21 cellular contexts compared by ENCODE assay signal in the genomic region with DNA sequence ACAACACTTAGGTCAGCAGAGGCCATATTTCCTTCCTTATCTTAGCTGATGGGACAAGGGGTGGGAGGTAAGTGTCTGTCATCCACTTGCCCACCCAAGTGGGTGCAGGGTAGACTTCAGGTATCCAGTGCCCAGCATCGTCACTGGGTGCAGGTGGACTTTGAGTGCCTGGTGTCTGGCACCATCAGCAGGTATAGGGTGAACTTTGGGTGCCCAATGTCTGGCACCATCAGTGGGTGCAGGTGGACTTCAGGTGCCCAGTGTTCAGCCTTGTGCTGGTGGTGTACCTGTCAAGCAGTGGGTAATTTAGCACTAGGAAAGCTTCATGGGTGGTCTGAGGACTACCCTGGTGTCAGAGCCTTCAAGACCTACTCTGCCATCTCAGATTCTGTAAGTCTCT.
A peak's percentile ranks its signal among the peaks of the same experiment; 100 is the strongest.
DNase-seq lines count a peak whose midpoint lies in the region; ATAC-seq, FAIRE-seq and TF ChIP-seq lines count a peak whose summit lies in the region.
"Had no signal": no experiment of that assay in that cellular context is flagged by ENCODE, and none has a peak within 500 bp of the region (broad histone marks: within the 10 kb centered on the region; RNA-seq: fewer than 3 reads in every experiment).

No MANE protein-coding gene starts in this region.

- H3K4ac ChIP-seq in mesenchymal stem cell (ENCODE audit: low read depth in 1 of 2, low read length in 2 of 2) (no peak overlapping the region), H9 (ENCODE audit: low read depth, low read length) (no peak overlapping the region)

- H3K27ac ChIP-seq in C4-2B (peak overlapping the region; percentile 56), mesenchymal stem cell (ENCODE audit: low read length, poor library complexity, severe bottlenecking) (no peak overlapping the region), subcutaneous abdominal adipose tissue (ENCODE audit: low read depth, low read length) (peak overlapping the region; percentile 44), H9 (ENCODE audit: insufficient read length, low read depth, low read length) (no peak overlapping the region)
- H3K27ac ChIP-seq: cardiac muscle cell, hepatocyte, parathyroid adenoma had no signal

- no peak overlapping the region for H2BK20ac ChIP-seq in H9 (ENCODE audit: low read depth, low read length, poor library complexity, severe bottlenecking)

- H3K79me2 ChIP-seq in H9 (ENCODE audit: insufficient read depth, low read length), result no peaks in the 10 kb centered on the region
- H3K79me2 ChIP-seq: hepatocyte, parathyroid adenoma had no signal

- H3K9me3 Mint-ChIP-seq in brain, result peaks cover 24 to 38% (median 32%) of the 10 kb centered on the region in 5 experiments
- H3K9me3 Mint-ChIP-seq in H9, result peaks cover 20 to 22% of the 10 kb centered on the region in 2 experiments

- no peak for TF ChIP-seq CTCF in C4-2B (conservative IDR thresholded peaks at IDR 0.05)
- TF ChIP-seq CTCF in brain (conservative IDR thresholded peaks at IDR 0.05), result no peak
- TF ChIP-seq CTCF in H9 (conservative IDR thresholded peaks at IDR 0.05), result no peak

- H3K27ac Mint-ChIP-seq in brain, result peak overlapping the region in 4 of 5 experiments; percentile 77 to 93 (median 90)
- no peak overlapping the region for H3K27ac Mint-ChIP-seq in H9
- H3K27ac Mint-ChIP-seq: natural killer cell treated with Interleukin-12 subunit alpha and Interleukin-12 subunit beta and Interleukin-15 and Interleukin-18, amount 100 ng/mL, for 72 hours; T-helper 17 cell had no signal

- 100% methylated on average over 1 of the region's 1 CpG for whole genome bisulfite sequencing in mesenchymal stem cell
- no CpG with 5 or more reads among the region's 1 CpG for WGBS in H9 (ENCODE audit: extremely low coverage, insufficient read length, low lambda C conversion rate)

- no peak overlapping the region for H3K9ac ChIP-seq in mesenchymal stem cell (ENCODE audit: low read length)
- no peak overlapping the region for H3K9ac ChIP-seq in subcutaneous abdominal adipose tissue (ENCODE audit: low read length in 5 of 5)
- H3K9ac ChIP-seq in H9 (ENCODE audit: extremely low read depth, insufficient read length, low read length), result no peak overlapping the region
- H3K9ac ChIP-seq: parathyroid adenoma had no signal

- H4K91ac ChIP-seq in mesenchymal stem cell (ENCODE audit: low read length) (no peak overlapping the region), H9 (ENCODE audit: insufficient read length, low read depth, low read length) (no peak overlapping the region)

- no peak overlapping the region for H3K56ac ChIP-seq in H9 (ENCODE audit: insufficient read length, low read depth, low read length)

- no peak overlapping the region for H2AFZ ChIP-seq in mesenchymal stem cell (ENCODE audit: low read depth, low read length)
- H2AFZ ChIP-seq in H9 (ENCODE audit: low read length), result no peak overlapping the region
- H2AFZ ChIP-seq: hepatocyte, parathyroid adenoma had no signal

- H3K27me3 Mint-ChIP-seq in brain (no peaks in the 10 kb centered on the region), H9 (ENCODE audit: low read depth) (peaks cover 2% of the 10 kb centered on the region)

- H4K20me1 ChIP-seq in H9 (ENCODE audit: control insufficient read depth, insufficient read depth, insufficient read length), result no peaks in the 10 kb centered on the region

- H3K9me3 ChIP-seq in mesenchymal stem cell (ENCODE audit: control insufficient read depth, low read length) (peaks cover 27% of the 10 kb centered on the region), subcutaneous abdominal adipose tissue (ENCODE audit: control insufficient read depth in 5 of 5, low read length in 5 of 5) (peaks cover 8 to 18% (median 15%) of the 10 kb centered on the region in 5 donors), H9 (ENCODE audit: control insufficient read depth, low read depth, low read length) (peaks cover 3% of the 10 kb centered on the region)

- no peak overlapping the region for H2BK120ac ChIP-seq in mesenchymal stem cell (ENCODE audit: low read depth, low read length)
- no peak overlapping the region for H2BK120ac ChIP-seq in H9 (ENCODE audit: low read depth, low read length, poor library complexity, severe bottlenecking)

- H3T11ph ChIP-seq in H9 (ENCODE audit: low read length), result no peak overlapping the region

- peak overlapping the region in 1 of 2 experiments; percentile 46 for H3K18ac ChIP-seq in mesenchymal stem cell (ENCODE audit: low read depth in 1 of 2, low read length in 2 of 2)
- H3K18ac ChIP-seq in H9 (ENCODE audit: insufficient read length, low read depth, low read length), result no peak overlapping the region

- H3K23me2 ChIP-seq in H9 (ENCODE audit: insufficient read length, low read depth, low read length, poor library complexity, severe bottlenecking), result no peaks in the 10 kb centered on the region

- no peak for ATAC-seq in GM21786 (IDR thresholded peaks at IDR 0.05; ENCODE audit: unreplicated experiment)
- ATAC-seq: activated T-cell treated with anti-CD3 and anti-CD28 coated beads, Interleukin-2, amount 50 U/mL, for 4 hours; HCT116; natural killer cell treated with Interleukin-12 subunit alpha and Interleukin-12 subunit beta and Interleukin-15 and Interleukin-18, amount 100 ng/mL, for 72 hours; T-helper 17 cell had no signal

- no peak for DNase-seq in mesenchymal stem cell
- DNase-seq in frontal cortex (ENCODE audit: low spot score in 2 of 2), result no peak
- no peak for DNase-seq in NCI-H1092 (lab: John Stamatoyannopoulos, UW)
- no peak for DNase-seq in H9
- DNase-seq: activated CD4-positive, alpha-beta T cell treated with anti-CD3 and anti-CD28 coated beads for 4 hours; activated naive CD4-positive, alpha-beta T cell; activated T-cell treated with anti-CD3 and anti-CD28 coated beads, Interleukin-2, amount 50 U/mL, for 4 hours; Calu3; NCI-H1048; NCI-H187 treated with DMSO at 0.1 percent for 48 hours; T-helper 17 cell had no signal

- FAIRE-seq in frontal cortex (lab: Jason Lieb, UNC), result no peak
- FAIRE-seq: GM12891 had no signal

- H3K4me2 ChIP-seq in mesenchymal stem cell (ENCODE audit: low read length, poor library complexity, severe bottlenecking) (no peak overlapping the region), H9 (ENCODE audit: insufficient read depth, insufficient read length, low read length) (no peak overlapping the region)
- H3K4me2 ChIP-seq: hepatocyte had no signal

- no peak overlapping the region for H3K23ac ChIP-seq in mesenchymal stem cell (ENCODE audit: low read length in 2 of 2)
- H3K23ac ChIP-seq in H9 (ENCODE audit: insufficient read length, low read depth, low read length), result no peak overlapping the region

- H4K8ac ChIP-seq in mesenchymal stem cell (ENCODE audit: low read length) (no peak overlapping the region), H9 (replicated peaks; ENCODE audit: insufficient read length, low read depth, low read length) (no peak overlapping the region)

- H2BK5ac ChIP-seq in mesenchymal stem cell (ENCODE audit: low read depth, low read length, poor library complexity, severe bottlenecking) (no peak overlapping the region), H9 (ENCODE audit: insufficient read length, low read length) (no peak overlapping the region)

- H3K79me1 ChIP-seq in mesenchymal stem cell (replicated peaks; ENCODE audit: low read length, poor library complexity, severe bottlenecking), result no peaks in the 10 kb centered on the region
- no peaks in the 10 kb centered on the region for H3K79me1 ChIP-seq in H9 (ENCODE audit: insufficient read depth, low read depth, low read length, poor library complexity, severe bottlenecking)

- no peak overlapping the region for H3K4me3 ChIP-seq in mesenchymal stem cell (ENCODE audit: insufficient read depth in 1 of 2, low read depth in 1 of 2, low read length in 2 of 2)
- H3K4me3 ChIP-seq in subcutaneous abdominal adipose tissue (ENCODE audit: low read depth in 1 of 5, low read length in 5 of 5), result no peak overlapping the region
- H3K4me3 ChIP-seq: cardiac muscle cell, hepatocyte had no signal

- peaks cover 48% of the 10 kb centered on the region for H3K36me3 Mint-ChIP-seq in brain
- peaks cover 5 to 16% (median 7%) of the 10 kb centered on the region in 3 experiments; a peak in 6 of 7 replicates for H3K36me3 Mint-ChIP-seq in H9 (ENCODE audit: insufficient read depth in 1 of 3, low read depth in 3 of 3)

- H3K4me3 Mint-ChIP-seq in brain (no peak overlapping the region), H9 (no peak overlapping the region)
- H3K4me3 Mint-ChIP-seq: activated T-cell treated with anti-CD3 and anti-CD28 coated beads, Interleukin-2, amount 50 U/mL, for 4 hours; natural killer cell treated with Interleukin-12 subunit alpha and Interleukin-12 subunit beta and Interleukin-15 and Interleukin-18, amount 100 ng/mL, for 72 hours; T-helper 17 cell had no signal

- peak overlapping the region; percentile 47 for H2AK5ac ChIP-seq in mesenchymal stem cell (ENCODE audit: low read length, severe bottlenecking)
- no peak overlapping the region for H2AK5ac ChIP-seq in H9 (ENCODE audit: insufficient read length, low read length)

- H3K14ac ChIP-seq in mesenchymal stem cell (ENCODE audit: low read length in 2 of 2) (peak overlapping the region in 1 of 2 experiments; percentile 37), H9 (ENCODE audit: insufficient read depth, low read length) (no peak overlapping the region)

- peaks cover 58% of the 10 kb centered on the region for H3K4me1 Mint-ChIP-seq in brain
- peaks cover 6 to 10% of the 10 kb centered on the region in 2 experiments; a peak in 3 of 4 replicates for H3K4me1 Mint-ChIP-seq in H9
- H3K4me1 Mint-ChIP-seq: T-helper 17 cell had no signal

- no peak overlapping the region for H4K5ac ChIP-seq in H9 (ENCODE audit: insufficient read length, low read depth, low read length)

- H3K36me3 ChIP-seq in mesenchymal stem cell (ENCODE audit: control insufficient read depth in 1 of 2, insufficient read depth in 2 of 2, low read depth in 1 of 2, low read length in 2 of 2) (peaks cover 9 to 23% of the 10 kb centered on the region in 2 experiments), subcutaneous abdominal adipose tissue (ENCODE audit: control insufficient read depth in 5 of 5, insufficient read depth in 5 of 5, low read length in 5 of 5) (peaks cover 0 to 25% (median 5%) of the 10 kb centered on the region in 5 donors)
- H3K36me3 ChIP-seq: cardiac muscle cell had no signal

- H2BK12ac ChIP-seq in mesenchymal stem cell (ENCODE audit: low read length in 2 of 2) (peak overlapping the region in 1 of 2 experiments; percentile 51), H9 (ENCODE audit: insufficient read length, low read depth, low read length) (no peak overlapping the region)

- no peak overlapping the region for H2BK15ac ChIP-seq in mesenchymal stem cell (ENCODE audit: low read depth, poor library complexity, severe bottlenecking)
- H2BK15ac ChIP-seq in H9 (ENCODE audit: low read depth, low read length), result no peak overlapping the region

- peaks cover 24% of the 10 kb centered on the region for H3K4me1 ChIP-seq in mesenchymal stem cell (ENCODE audit: control insufficient read depth, insufficient read depth, low read depth, low read length)
- H3K4me1 ChIP-seq in subcutaneous abdominal adipose tissue (ENCODE audit: control insufficient read depth in 5 of 5, insufficient read depth in 5 of 5, low read length in 5 of 5), result peaks cover 7 to 38% (median 29%) of the 10 kb centered on the region in 5 donors
- H3K4me1 ChIP-seq in H9 (ENCODE audit: insufficient read depth, low read length), result no peaks in the 10 kb centered on the region
- H3K4me1 ChIP-seq: parathyroid adenoma had no signal

- H3K27me3 ChIP-seq in mesenchymal stem cell (ENCODE audit: control insufficient read depth in 1 of 2, insufficient read depth in 1 of 2, low read length in 2 of 2) (no peaks in the 10 kb centered on the region), subcutaneous abdominal adipose tissue (ENCODE audit: control insufficient read depth in 5 of 5, insufficient read depth in 4 of 5, low read length in 5 of 5) (no peaks in the 10 kb centered on the region), H9 (ENCODE audit: insufficient read depth, low read length) (no peaks in the 10 kb centered on the region)
- H3K27me3 ChIP-seq: cardiac muscle cell, hepatocyte had no signal

Comparison
In these comparisons a context has a peak if more than half of its experiments do, and no peak if none do; other contexts are left out.
1. H3K27ac ChIP-seq: peak in C4-2B (single experiment) and subcutaneous abdominal adipose tissue (single experiment); none in mesenchymal stem cell (single experiment) and H9 (single experiment).
2. H3K27ac Mint-ChIP-seq: peak in brain (4 of 5); none in H9 (0 of 3).